18 cellular contexts compared by ENCODE assay signal in genomic region chr18:25672490-25672889, GRCh38.
DNase-seq lines count a peak whose midpoint lies in the region; ATAC-seq and TF ChIP-seq lines count a peak whose summit lies in the region.
"Had no signal": no experiment of that assay in that cellular context is flagged by ENCODE, and none has a peak within 500 bp of the region (broad histone marks: within the 10 kb centered on the region; RNA-seq: fewer than 3 reads in every experiment).

No MANE protein-coding gene starts in this region.

- no peak for ATAC-seq in right cardiac atrium
- ATAC-seq in T-helper 17 cell = no peak
- no peak for ATAC-seq in GM21717 (IDR thresholded peaks at IDR 0.05; ENCODE audit: unreplicated experiment)
- ATAC-seq: naive thymus-derived CD8-positive, alpha-beta T cell had no signal

- no peaks in the 10 kb centered on the region for H3K36me3 Mint-ChIP-seq in T-helper 17 cell (ENCODE audit: low read depth)

- H3K4me3 ChIP-seq in AG09309 (ENCODE audit: control insufficient read depth, low read depth, low read length) = no peak overlapping the region
- no peak overlapping the region for H3K4me3 ChIP-seq in fibroblast of villous mesenchyme (ENCODE audit: low read depth, low read length)
- no peak overlapping the region for H3K4me3 ChIP-seq in right cardiac atrium (ENCODE audit: low read length)
- H3K4me3 ChIP-seq: esophagus squamous epithelium, stomach, vagina had no signal

- intact Hi-C loops in right cardiac atrium (cut with DNase I) = no loop called here

- DNase-seq in AG09309 (ENCODE audit: low read depth) (no peak), GM20000 (ENCODE audit: low spot score) (no peak), OCI-M1 (lab: John Stamatoyannopoulos, UW) (peak; percentile 28), fibroblast of villous mesenchyme (ENCODE audit: low read depth) (no peak), right cardiac atrium (no peak), T-helper 17 cell (no peak)
- no peak for DNase-seq in activated effector memory CD4-positive, alpha-beta T cell treated with anti-CD3 and anti-CD28 coated beads, Interleukin-2, amount 50 U/mL, for 16 hours
- DNase-seq: esophagus squamous epithelium; hypothalamus; naive thymus-derived CD8-positive, alpha-beta T cell; NCI-H2081; NCI-H774; stimulated activated CD4-positive, alpha-beta T cell treated with anti-CD3 and anti-CD28 coated beads, Interleukin-12 subunit alpha, Interleukin-12 subunit beta, amount 100 ng/mL, for 4 hours; stomach had no signal

- no peak overlapping the region for H3K27ac Mint-ChIP-seq in T-helper 17 cell
- H3K27ac Mint-ChIP-seq: dendritic cell treated with granulocyte-macrophage colony-stimulating factor and Interleukin-4, amounts not matched to agents 40 ng/mL and 50 ng/mL, for 4 days; naive thymus-derived CD8-positive, alpha-beta T cell; progenitor cell of endocrine pancreas had no signal

- no peaks in the 10 kb centered on the region for H3K27me3 Mint-ChIP-seq in T-helper 17 cell
- H3K27me3 Mint-ChIP-seq: dendritic cell treated with granulocyte-macrophage colony-stimulating factor and Interleukin-4, amounts not matched to agents 40 ng/mL and 50 ng/mL, for 4 days; progenitor cell of endocrine pancreas had no signal

- WGBS in right cardiac atrium = 74% methylated on average over 4 of the region's 4 CpGs

- no peaks in the 10 kb centered on the region for H3K4me1 Mint-ChIP-seq in T-helper 17 cell
- H3K4me1 Mint-ChIP-seq: naive thymus-derived CD8-positive, alpha-beta T cell had no signal

- H3K9me3 ChIP-seq in right cardiac atrium (ENCODE audit: control insufficient read depth, low read length) (no peaks in the 10 kb centered on the region), T-helper 17 cell (ENCODE audit: control insufficient read depth, low read length, poor library complexity, severe bottlenecking) (no peaks in the 10 kb centered on the region)
- H3K9me3 ChIP-seq: esophagus squamous epithelium, vagina had no signal

- H3K4me1 ChIP-seq in right cardiac atrium (ENCODE audit: control insufficient read depth, insufficient read depth, low read length) = no peaks in the 10 kb centered on the region
- H3K4me1 ChIP-seq: esophagus squamous epithelium, stomach, vagina had no signal

- H3K27me3 ChIP-seq in right cardiac atrium (ENCODE audit: control insufficient read depth, insufficient read depth) = no peaks in the 10 kb centered on the region
- H3K27me3 ChIP-seq: esophagus squamous epithelium, stomach, vagina had no signal

- no peak overlapping the region for H3K4me3 Mint-ChIP-seq in T-helper 17 cell
- H3K4me3 Mint-ChIP-seq: dendritic cell treated with granulocyte-macrophage colony-stimulating factor and Interleukin-4, amounts not matched to agents 40 ng/mL and 50 ng/mL, for 4 days; naive thymus-derived CD8-positive, alpha-beta T cell had no signal

- TF ChIP-seq CTCF in AG09309 (IDR thresholded peaks at IDR 0.05; ENCODE audit: control insufficient read depth, insufficient read depth, low read depth, low read length, missing control alignments) = peak; percentile 17
- TF ChIP-seq CTCF in GM20000 (IDR thresholded peaks at IDR 0.05; ENCODE audit: extremely low read depth, missing control alignments) = peak; percentile 5
- peak; percentile 29 for TF ChIP-seq CTCF in fibroblast of villous mesenchyme (IDR thresholded peaks at IDR 0.05; ENCODE audit: insufficient read depth, low read depth, low read length)

- no peak overlapping the region for H3K27ac ChIP-seq in right cardiac atrium (ENCODE audit: low read length)
- H3K27ac ChIP-seq: esophagus squamous epithelium, stomach, vagina had no signal
